Comparison of ENCODE assay signal across 12 cellular contexts in the genomic region with DNA sequence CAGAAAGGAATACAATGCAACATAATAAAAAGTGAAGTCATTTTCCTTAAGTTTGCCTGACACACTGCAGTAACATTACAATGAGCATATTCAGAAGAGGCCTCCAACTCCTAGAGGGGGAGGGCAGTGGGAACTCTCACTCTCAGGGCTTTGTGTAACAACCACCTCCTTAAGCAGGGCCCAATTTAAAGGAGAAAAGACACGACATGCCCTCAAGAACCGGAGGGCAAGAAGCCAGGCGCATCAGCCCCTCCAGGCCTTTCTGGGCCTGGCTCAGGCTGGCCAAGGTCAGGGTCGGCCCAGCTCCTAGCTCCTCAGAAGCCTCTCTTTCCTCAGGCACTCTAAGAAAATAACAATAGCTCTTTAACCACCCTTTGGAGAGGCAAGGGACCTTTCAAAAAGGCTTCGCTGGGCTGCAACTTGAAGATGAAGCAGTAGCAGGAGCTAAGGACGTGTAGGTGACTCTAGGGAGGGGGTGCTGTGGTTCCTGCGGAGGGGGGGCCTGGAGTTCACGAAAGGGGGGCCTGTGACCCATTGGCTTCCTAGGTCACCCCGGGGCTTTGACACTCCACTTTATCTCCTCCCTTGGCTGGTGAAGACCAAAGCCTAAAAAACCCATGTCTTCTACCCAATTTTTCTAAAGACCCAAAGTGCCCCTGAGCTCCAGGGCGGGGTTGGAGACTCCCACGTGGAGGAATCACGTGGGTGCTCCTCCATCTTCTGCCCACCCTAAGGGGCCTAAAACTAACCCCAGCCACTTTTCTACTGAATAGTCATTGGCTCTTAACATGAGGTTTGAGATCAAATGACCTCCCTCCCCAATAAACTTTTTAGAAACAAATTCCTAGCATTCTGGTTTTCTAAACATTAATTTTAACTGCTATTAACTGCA.
A peak's percentile ranks its signal among the peaks of the same experiment; 100 is the strongest.
DNase-seq lines count a peak whose midpoint lies in the region; TF ChIP-seq lines count a peak whose summit lies in the region.
"Had no signal": no experiment of that assay in that cellular context is flagged by ENCODE, and none has a peak within 500 bp of the region (broad histone marks: within the 10 kb centered on the region; RNA-seq: fewer than 3 reads in every experiment).

No MANE protein-coding gene starts in this region.

- CTCF ChIA-PET in HEK293T (lab: Yijun Ruan, JAX): interaction anchor here (0.6 to 2.1 kb wide), 2 partner anchors 11 to 181 kb away, joined by 3 to 6 read pairs; no protein-coding TSS in a partner anchor

- peaks cover 10% of the 10 kb centered on the region; the same call in 1 of the 2 replicates for H3K36me3 ChIP-seq in SK-N-MC (ENCODE audit: insufficient read depth, low read length)

- H3K27ac ChIP-seq in SK-N-MC: peak overlapping the region; percentile 71
- H3K27ac ChIP-seq in substantia nigra (ENCODE audit: low read depth, low read length, poor library complexity, severe bottlenecking): peak overlapping the region; percentile 62
- no peak overlapping the region for H3K27ac ChIP-seq in caudate nucleus (ENCODE audit: low read depth, low read length)

- H3K9ac ChIP-seq in SK-N-MC (ENCODE audit: insufficient read length): peak overlapping the region; percentile 47

- POLR2A ChIA-PET in HEK293T (lab: Yijun Ruan, JAX): interaction anchor here (1.2 kb wide), 1 partner anchor 14 kb away, joined by 6 read pairs; a partner anchor contains a TSS

- peak overlapping the region; percentile 13; the same call in 1 of the 2 replicates for H3K4me3 ChIP-seq in SK-N-MC
- H3K4me3 ChIP-seq: dorsolateral prefrontal cortex, transverse colon had no signal

- DNase-seq in SKM-1 (lab: John Stamatoyannopoulos, UW; ENCODE audit: unreplicated experiment) (peak; percentile 25), SKM-1 treated with dmso at 0.1 percent for 144 hours (lab: John Stamatoyannopoulos, UW; ENCODE audit: unreplicated experiment) (no peak), SK-N-MC (ENCODE audit: low read depth, low spot score) (no peak), globus pallidus (ENCODE audit: low spot score) (peak; percentile 59), substantia nigra (lab: John Stamatoyannopoulos, UW) (no peak), HEK293T (ENCODE audit: extremely low spot score) (no peak), NCI-H2107 treated with DMSO at 0.1 percent for 48 hours (lab: John Stamatoyannopoulos, UW; ENCODE audit: unreplicated experiment) (no peak), caudate nucleus (lab: John Stamatoyannopoulos, UW) (no peak)
- DNase-seq: dorsolateral prefrontal cortex; Kasumi-1; stimulated activated CD4-positive, alpha-beta T cell treated with anti-CD3 and anti-CD28 coated beads, Interleukin-4, amount 100 ng/mL, for 4 hours; transverse colon had no signal

- H3K9me3 ChIP-seq in SK-N-MC (ENCODE audit: low read depth, low read length): no peaks in the 10 kb centered on the region
- H3K9me3 ChIP-seq: transverse colon had no signal

TF ChIP-seq in HEK293T, 16 proteins besides CTCF, POLR2A, EP300 and RAD21:
- TF ChIP-seq NFRKB (IDR thresholded peaks at IDR 0.05): no peak
- no peak for TF ChIP-seq SP1 (IDR thresholded peaks at IDR 0.05)
- no peak for TF ChIP-seq FOXA1 (IDR thresholded peaks at IDR 0.05)
- TF ChIP-seq ARNT (IDR thresholded peaks at IDR 0.05): no peak
- no peak for TF ChIP-seq HDGF (IDR thresholded peaks at IDR 0.05; ENCODE audit: borderline replicate concordance)
- TF ChIP-seq FOXK2 (IDR thresholded peaks at IDR 0.05): no peak
- no peak for TF ChIP-seq LEF1 (IDR thresholded peaks at IDR 0.05; ENCODE audit: borderline replicate concordance)
- TF ChIP-seq, protein P1, sequence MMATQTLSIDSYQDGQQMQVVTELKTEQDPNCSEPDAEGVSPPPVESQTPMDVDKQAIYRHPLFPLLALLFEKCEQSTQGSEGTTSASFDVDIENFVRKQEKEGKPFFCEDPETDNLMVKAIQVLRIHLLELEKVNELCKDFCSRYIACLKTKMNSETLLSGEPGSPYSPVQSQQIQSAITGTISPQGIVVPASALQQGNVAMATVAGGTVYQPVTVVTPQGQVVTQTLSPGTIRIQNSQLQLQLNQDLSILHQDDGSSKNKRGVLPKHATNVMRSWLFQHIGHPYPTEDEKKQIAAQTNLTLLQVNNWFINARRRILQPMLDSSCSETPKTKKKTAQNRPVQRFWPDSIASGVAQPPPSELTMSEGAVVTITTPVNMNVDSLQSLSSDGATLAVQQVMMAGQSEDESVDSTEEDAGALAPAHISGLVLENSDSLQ (IDR thresholded peaks at IDR 0.05): no peak
TF ChIP-seq in HEK293T: peak in this region for 0.

Comparison
In these comparisons a context has a peak if more than half of its experiments do, and no peak if none do; other contexts are left out.
1. DNase-seq: peak in SKM-1 (single experiment) and globus pallidus (single experiment); none in SKM-1 treated with dmso at 0.1 percent for 144 hours (single experiment), SK-N-MC (single experiment), substantia nigra (0 of 49), HEK293T (single experiment), NCI-H2107 treated with DMSO at 0.1 percent for 48 hours (single experiment) and caudate nucleus (0 of 61).